Comparison of ENCODE assay signal across 26 cellular contexts in the genomic region with DNA sequence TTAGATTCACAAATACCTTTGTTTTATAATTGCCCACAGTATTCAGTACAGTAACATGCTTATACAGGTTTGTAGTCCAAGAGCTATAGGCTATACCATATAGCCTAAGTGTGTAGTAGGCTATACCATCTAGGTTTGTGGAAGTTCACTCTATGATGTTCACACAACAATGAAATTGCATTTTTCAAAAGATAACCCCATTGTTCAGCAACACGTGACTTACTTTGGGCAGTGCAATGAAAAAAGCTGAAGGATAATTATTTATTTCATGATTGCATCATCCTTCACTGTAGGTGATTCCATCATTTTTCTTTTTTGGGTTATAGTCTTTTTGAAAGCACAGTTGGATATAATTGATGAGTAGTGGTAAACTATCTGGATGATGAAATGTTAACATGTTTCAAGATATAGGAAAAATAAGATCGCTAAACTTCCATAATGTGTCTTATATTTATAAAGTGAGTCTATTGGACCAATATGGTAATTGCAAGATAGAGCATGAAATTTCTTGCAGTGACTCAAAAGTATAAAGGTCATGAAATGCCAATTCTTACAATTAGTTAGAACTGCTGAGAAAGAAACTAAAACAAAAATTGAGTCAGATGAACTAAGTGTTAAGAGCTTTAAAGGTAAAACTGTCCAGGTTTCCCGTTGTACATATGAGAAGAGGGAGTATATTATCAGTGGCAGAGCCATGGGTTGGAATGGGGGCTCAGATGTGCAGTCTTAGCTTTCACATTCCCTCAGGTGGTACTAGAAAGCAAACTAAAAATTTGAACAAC.
A peak's percentile ranks its signal among the peaks of the same experiment; 100 is the strongest.
DNase-seq lines count a peak whose midpoint lies in the region; ATAC-seq, FAIRE-seq and TF ChIP-seq lines count a peak whose summit lies in the region.
"Had no signal": no experiment of that assay in that cellular context is flagged by ENCODE, and none has a peak within 500 bp of the region (broad histone marks: within the 10 kb centered on the region; RNA-seq: fewer than 3 reads in every experiment).

No MANE protein-coding gene starts in this region.

- CTCF ChIA-PET in activated naive CD4-positive, alpha-beta T cell treated with anti-CD3 and anti-CD28 coated beads for 36 hours (lab: Charles Lee) = interaction anchor here (0.6 to 1.0 kb wide), 3 partner anchors 10 to 163 kb away, joined by 3 read pairs; no protein-coding TSS in a partner anchor
- CTCF ChIA-PET in K562 (lab: Yijun Ruan, JAX; ENCODE audit: low intra/inter-chr PET ratio) = no interaction called here

- peaks cover 6% of the 10 kb centered on the region for H4K20me1 ChIP-seq in K562 (replicated peaks; ENCODE audit: control insufficient read depth, insufficient read depth, low read length)

- FAIRE-seq in K562 (lab: Jason Lieb, UNC) = no peak
- FAIRE-seq: TTC549, urothelium cell line had no signal

- no peaks in the 10 kb centered on the region for H3K9me3 Mint-ChIP-seq in activated naive CD4-positive, alpha-beta T cell treated with anti-CD3 and anti-CD28 coated beads for 36 hours
- H3K9me3 Mint-ChIP-seq in stimulated activated naive CD8-positive, alpha-beta T cell treated with anti-CD3 and anti-CD28 coated beads, Interleukin-15, amount 100 ng/mL, for 72 hours = no peaks in the 10 kb centered on the region

- peak overlapping the region; percentile 76 for H3K27ac Mint-ChIP-seq in activated naive CD4-positive, alpha-beta T cell treated with anti-CD3 and anti-CD28 coated beads for 36 hours
- peak overlapping the region; percentile 95 for H3K27ac Mint-ChIP-seq in stimulated activated naive CD8-positive, alpha-beta T cell treated with anti-CD3 and anti-CD28 coated beads, Interleukin-15, amount 100 ng/mL, for 72 hours

- POLR2A ChIA-PET in K562 (lab: Yijun Ruan, JAX) = interaction anchor here (0.6 to 2.0 kb wide), 3 partner anchors 10 to 159 kb away, joined by 3 to 8 read pairs (median 3); no protein-coding TSS in a partner anchor

- no peak for TF ChIP-seq RAD21 in K562 (CRISPR knock-in tag; conservative IDR thresholded peaks at IDR 0.05 in 1 of 2, IDR thresholded peaks at IDR 0.05 in 1 of 2)

- no peaks in the 10 kb centered on the region for H3K9me1 ChIP-seq in K562 (ENCODE audit: control insufficient read depth, insufficient read depth, low read length)

- H3K4me2 ChIP-seq in K562 (ENCODE audit: insufficient read depth, low read length) = no peak overlapping the region

- peaks cover 18% of the 10 kb centered on the region; the same call in 1 of the 3 replicates for H3K79me2 ChIP-seq in K562 (ENCODE audit: control insufficient read depth, insufficient read depth, low read length)

- H3K4me1 ChIP-seq in K562 (replicated peaks in 1 of 2; ENCODE audit: control insufficient read depth in 2 of 2, insufficient read depth in 2 of 2, low read length in 2 of 2) = no peaks in the 10 kb centered on the region; a peak in 1 of 5 replicates
- H3K4me1 ChIP-seq: prostate gland had no signal

- DNase-seq in activated naive CD4-positive, alpha-beta T cell treated with anti-CD3 and anti-CD28 coated beads for 36 hours = no peak
- no peak for DNase-seq in activated naive CD4-positive, alpha-beta T cell treated with anti-CD3 and anti-CD28 coated beads, Interleukin-2, amount 50 U/mL, for 16 hours
- DNase-seq in OCI-M1 (lab: John Stamatoyannopoulos, UW) (peak; percentile 91), K562 (ENCODE audit: extremely low read depth in 1 of 4, low spot score in 3 of 4) (no peak), DMS114 treated with DMSO at 0.1 percent for 48 hours (lab: John Stamatoyannopoulos, UW; ENCODE audit: unreplicated experiment) (no peak), NCI-H1417 (lab: John Stamatoyannopoulos, UW) (no peak)
- no peak for DNase-seq in stimulated activated naive CD8-positive, alpha-beta T cell treated with anti-CD3 and anti-CD28 coated beads, Interleukin-15, amount 100 ng/mL, for 72 hours
- DNase-seq: activated CD4-positive, alpha-beta T cell treated with anti-CD3 and anti-CD28 coated beads for 4 hours; body of pancreas; C1 segment of cervical spinal cord; cerebellar nuclear complex; effector CD4-positive, alpha-beta T cell; heart left ventricle; left cardiac atrium; mammary epithelial cell; NCI-H1092 treated with DMSO at 0.1 percent for 48 hours; NCI-H1930; NCI-H69; stimulated activated CD8-positive, alpha-beta memory T cell treated with anti-CD3 and anti-CD28 coated beads, Interleukin-4, amount 100 ng/mL, for 48 hours had no signal

- ATAC-seq in K562 = peak; percentile 52
- ATAC-seq in stimulated activated naive CD8-positive, alpha-beta T cell treated with anti-CD3 and anti-CD28 coated beads, Interleukin-15, amount 100 ng/mL, for 72 hours = peak; percentile 79
- ATAC-seq: body of pancreas, heart left ventricle, left cardiac atrium had no signal

- peaks cover 71% of the 10 kb centered on the region for H3K4me1 Mint-ChIP-seq in activated naive CD4-positive, alpha-beta T cell treated with anti-CD3 and anti-CD28 coated beads for 36 hours (ENCODE audit: low read depth)
- H3K4me1 Mint-ChIP-seq in stimulated activated naive CD8-positive, alpha-beta T cell treated with anti-CD3 and anti-CD28 coated beads, Interleukin-15, amount 100 ng/mL, for 72 hours = peaks cover 87% of the 10 kb centered on the region

- in situ Hi-C loops in K562 (cut with MboI) = no loop called here

- H3K9ac ChIP-seq in K562 (ENCODE audit: insufficient read depth in 1 of 2, low read depth in 2 of 2, low read length in 2 of 2) = no peak overlapping the region

- TF ChIP-seq POLR2A in K562 (conservative IDR thresholded peaks at IDR 0.05) = no peak

- no peaks in the 10 kb centered on the region for H3K27me3 Mint-ChIP-seq in activated naive CD4-positive, alpha-beta T cell treated with anti-CD3 and anti-CD28 coated beads for 36 hours (ENCODE audit: low read depth)
- no peaks in the 10 kb centered on the region for H3K27me3 Mint-ChIP-seq in stimulated activated naive CD8-positive, alpha-beta T cell treated with anti-CD3 and anti-CD28 coated beads, Interleukin-15, amount 100 ng/mL, for 72 hours

- no peak for TF ChIP-seq EP300 in K562 (IDR thresholded peaks at IDR 0.05; ENCODE audit: low read length)

- BruUV-seq in K562 (replicated peaks; lab: Mats Ljungman, UMichigan) = no TSS peak

- H3K27ac ChIP-seq in K562 (ENCODE audit: extremely low read depth, low read depth, low read length) = no peak overlapping the region
- H3K27ac ChIP-seq: body of pancreas, epithelial cell of prostate, heart left ventricle, HL-60, neutrophil, prostate gland, suprapubic skin had no signal

- no peaks in the 10 kb centered on the region for H3K9me3 ChIP-seq in K562 (replicated peaks; ENCODE audit: control insufficient read depth, insufficient read depth, low read depth, low read length)
- H3K9me3 ChIP-seq: body of pancreas, heart left ventricle, neutrophil, prostate gland, suprapubic skin had no signal

- H3K36me3 ChIP-seq in K562 (ENCODE audit: control insufficient read depth, insufficient read depth, low read length) = no peaks in the 10 kb centered on the region
- H3K36me3 ChIP-seq: heart left ventricle, neutrophil, prostate gland, suprapubic skin had no signal

- H3K36me3 Mint-ChIP-seq in activated naive CD4-positive, alpha-beta T cell treated with anti-CD3 and anti-CD28 coated beads for 36 hours (ENCODE audit: low read depth) = no peaks in the 10 kb centered on the region

- no peaks in the 10 kb centered on the region for H3K27me3 ChIP-seq in K562 (ENCODE audit: control insufficient read depth in 2 of 2, insufficient read depth in 2 of 2, low read length in 2 of 2)
- H3K27me3 ChIP-seq: body of pancreas, heart left ventricle, neutrophil, suprapubic skin had no signal

- TF ChIP-seq CTCF in K562 (IDR thresholded peaks at IDR 0.05 in 2 of 3, conservative IDR thresholded peaks at IDR 0.05 in 1 of 3; ENCODE audit: insufficient read depth in 2 of 3, low read depth in 1 of 3, low read length in 3 of 3) = no peak

- H2AFZ ChIP-seq in K562 (ENCODE audit: low read depth, low read length) = no peak overlapping the region

- H3K4me3 ChIP-seq in K562 = no peak overlapping the region
- H3K4me3 ChIP-seq: body of pancreas, heart left ventricle, prostate gland, suprapubic skin had no signal

- intact Hi-C loops in activated naive CD4-positive, alpha-beta T cell treated with anti-CD3 and anti-CD28 coated beads for 36 hours (cut with micrococcal nuclease) = loop anchor here (1.0 to 2.0 kb wide), 2 partner anchors 74 to 125 kb away; no protein-coding TSS in a partner anchor
- intact Hi-C loops in K562 (cut with micrococcal nuclease) = no loop called here

- H3K4me3 Mint-ChIP-seq in activated naive CD4-positive, alpha-beta T cell treated with anti-CD3 and anti-CD28 coated beads for 36 hours = no peak overlapping the region
- H3K4me3 Mint-ChIP-seq in stimulated activated naive CD8-positive, alpha-beta T cell treated with anti-CD3 and anti-CD28 coated beads, Interleukin-15, amount 100 ng/mL, for 72 hours = peak overlapping the region; percentile 2 to 63

- 36% methylated on average over 3 of the region's 3 CpGs for WGBS in K562 (ENCODE audit: insufficient coverage, low coverage, missing lambda C conversion rate)

TF ChIP-seq in K562, 482 proteins besides CTCF, POLR2A, EP300 and RAD21 (continues in another document):
- TF ChIP-seq, protein P1, sequence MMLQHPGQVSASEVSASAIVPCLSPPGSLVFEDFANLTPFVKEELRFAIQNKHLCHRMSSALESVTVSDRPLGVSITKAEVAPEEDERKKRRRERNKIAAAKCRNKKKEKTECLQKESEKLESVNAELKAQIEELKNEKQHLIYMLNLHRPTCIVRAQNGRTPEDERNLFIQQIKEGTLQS (IDR thresholded peaks at IDR 0.05) = peak; percentile 95
- TF ChIP-seq, protein P1 (CRISPR knock-in tag; conservative IDR thresholded peaks at IDR 0.05) = no peak
- TF ChIP-seq ZNF239 (CRISPR knock-in tag; IDR thresholded peaks at IDR 0.05) = no peak
- no peak for TF ChIP-seq ZNF764 (CRISPR knock-in tag; IDR thresholded peaks at IDR 0.05; ENCODE audit: low read depth)
